9 cellular contexts compared by ENCODE assay signal in genomic region chr1:184622136-184622823, GRCh38.
DNase-seq lines count a peak whose midpoint lies in the region; ATAC-seq and TF ChIP-seq lines count a peak whose summit lies in the region.
"Had no signal": no experiment of that assay in that cellular context is flagged by ENCODE, and none has a peak within 500 bp of the region (broad histone marks: within the 10 kb centered on the region; RNA-seq: fewer than 3 reads in every experiment).

No MANE protein-coding gene starts in this region.

- no peak for TF ChIP-seq CTCF in WERI-Rb-1 (IDR thresholded peaks at IDR 0.05; ENCODE audit: low read depth, low read length)
- peak; percentile 32 for TF ChIP-seq CTCF in left ventricle myocardium inferior (IDR thresholded peaks at IDR 0.05; ENCODE audit: borderline replicate concordance)

- DNase-seq in H4 (ENCODE audit: low spot score): peak; percentile 92
- peak; percentile 79 for DNase-seq in WERI-Rb-1
- DNase-seq in left ventricle myocardium inferior: peak; percentile 81
- DNase-seq in ecto neural progenitor cell (ENCODE audit: low spot score): no peak
- DNase-seq in stimulated activated naive CD4-positive, alpha-beta T cell (lab: John Stamatoyannopoulos, UW): no peak
- no peak for DNase-seq in midbrain (lab: John Stamatoyannopoulos, UW)
- no peak for DNase-seq in mesenteric fat pad (ENCODE audit: low spot score)
- DNase-seq: activated CD4-positive, alpha-beta memory T cell treated with anti-CD3 and anti-CD28 coated beads for 36 hours had no signal

- intact Hi-C loops in left ventricle myocardium inferior (cut with micrococcal nuclease): no loop called here

- H3K9me3 ChIP-seq in WERI-Rb-1 (ENCODE audit: severe bottlenecking): no peaks in the 10 kb centered on the region
- H3K9me3 ChIP-seq in left ventricle myocardium inferior (replicated peaks): no peaks in the 10 kb centered on the region

- peaks cover 3% of the 10 kb centered on the region for H3K9me3 Mint-ChIP-seq in stimulated activated memory B cell treated with anti-CD40 and anti-IgM and Interleukin-4, amounts not matched to agents 10 μg/mL and 1 μg/mL and 100 μg/mL, for 72 hours
- H3K9me3 Mint-ChIP-seq: activated CD4-positive, alpha-beta memory T cell treated with anti-CD3 and anti-CD28 coated beads for 36 hours had no signal

- H3K27me3 ChIP-seq in WERI-Rb-1 (ENCODE audit: insufficient read depth, low read depth, severe bottlenecking) (no peaks in the 10 kb centered on the region), left ventricle myocardium inferior (ENCODE audit: low read depth) (no peaks in the 10 kb centered on the region)

- H3K36me3 ChIP-seq in WERI-Rb-1 (no peaks in the 10 kb centered on the region), left ventricle myocardium inferior (peaks cover 8% of the 10 kb centered on the region)

- peak; percentile 9 for ATAC-seq in stimulated activated memory B cell treated with anti-CD40 and anti-IgM and Interleukin-4, amounts not matched to agents 10 μg/mL and 1 μg/mL and 100 μg/mL, for 72 hours

- H3K4me1 ChIP-seq in left ventricle myocardium inferior: peaks cover 83% of the 10 kb centered on the region

- H3K4me3 Mint-ChIP-seq in stimulated activated memory B cell treated with anti-CD40 and anti-IgM and Interleukin-4, amounts not matched to agents 10 μg/mL and 1 μg/mL and 100 μg/mL, for 72 hours: no peak overlapping the region
- H3K4me3 Mint-ChIP-seq: activated CD4-positive, alpha-beta memory T cell treated with anti-CD3 and anti-CD28 coated beads for 36 hours had no signal

- H3K27ac ChIP-seq in WERI-Rb-1 (no peak overlapping the region; the same call in 1 of the 2 replicates), left ventricle myocardium inferior (replicated peaks) (peak overlapping the region; percentile 93)

- H3K4me1 Mint-ChIP-seq in stimulated activated memory B cell treated with anti-CD40 and anti-IgM and Interleukin-4, amounts not matched to agents 10 μg/mL and 1 μg/mL and 100 μg/mL, for 72 hours: no peaks in the 10 kb centered on the region

- H3K27me3 Mint-ChIP-seq in stimulated activated memory B cell treated with anti-CD40 and anti-IgM and Interleukin-4, amounts not matched to agents 10 μg/mL and 1 μg/mL and 100 μg/mL, for 72 hours: peaks cover 25% of the 10 kb centered on the region

- no peaks in the 10 kb centered on the region for H3K36me3 Mint-ChIP-seq in stimulated activated memory B cell treated with anti-CD40 and anti-IgM and Interleukin-4, amounts not matched to agents 10 μg/mL and 1 μg/mL and 100 μg/mL, for 72 hours
- H3K36me3 Mint-ChIP-seq: activated CD4-positive, alpha-beta memory T cell treated with anti-CD3 and anti-CD28 coated beads for 36 hours had no signal

- H3K27ac Mint-ChIP-seq in stimulated activated memory B cell treated with anti-CD40 and anti-IgM and Interleukin-4, amounts not matched to agents 10 μg/mL and 1 μg/mL and 100 μg/mL, for 72 hours: no peak overlapping the region
- H3K27ac Mint-ChIP-seq: activated CD4-positive, alpha-beta memory T cell treated with anti-CD3 and anti-CD28 coated beads for 36 hours had no signal

- H3K4me3 ChIP-seq in WERI-Rb-1 (ENCODE audit: low read depth, low read length): no peak overlapping the region
- peak overlapping the region; percentile 2 for H3K4me3 ChIP-seq in left ventricle myocardium inferior

Comparison
In these comparisons a context has a peak if more than half of its experiments do, and no peak if none do; other contexts are left out.
1. DNase-seq: peak in H4 (single experiment), WERI-Rb-1 (single experiment) and left ventricle myocardium inferior (single experiment); none in ecto neural progenitor cell (single experiment), stimulated activated naive CD4-positive, alpha-beta T cell (0 of 6), midbrain (single experiment) and mesenteric fat pad (single experiment).